ENCODE assay signal across 8 cellular contexts in genomic region chr1:29245876-29246275, GRCh38. TPM values are rescaled to one million over a fixed set of nuclear protein-coding genes. Genes with fewer than 3 reads are reported as not detected.
DNase-seq lines count a peak whose midpoint lies in the region; ATAC-seq, FAIRE-seq and TF ChIP-seq lines count a peak whose summit lies in the region.

No MANE protein-coding gene starts in this region.

- H3K4me3 ChIP-seq in astrocyte of the spinal cord (ENCODE audit: low read depth, low read length): no peak overlapping the region

- no peak for FAIRE-seq in GM19239 (lab: Jason Lieb, UNC)

- ATAC-seq in HG02759 (IDR thresholded peaks at IDR 0.05; ENCODE audit: unreplicated experiment): no peak

- DNase-seq in COLO829 (ENCODE audit: low spot score) (peak; percentile 29), HT1080 (ENCODE audit: low read depth) (peak; percentile 50), astrocyte of the spinal cord (ENCODE audit: low read depth, low spot score) (peak; percentile 36), lung microvascular endothelial cell (ENCODE audit: low read depth in 2 of 2) (peak; percentile 37 to 39), GM19239 (ENCODE audit: insufficient read length, low spot score) (no peak), GM20000 (ENCODE audit: low spot score) (no peak), NCI-H446 treated with DMSO at 0.1 percent for 48 hours (lab: John Stamatoyannopoulos, UW) (no peak)

- in situ Hi-C loops in astrocyte of the spinal cord (cut with HindIII; ENCODE audit: low sequenced_read_pairs): loop anchor here (25.0 kb wide), 3 partner anchors 141 to 1666 kb away; partner anchors contain the start of gene SDC3

- TF ChIP-seq CTCF in astrocyte of the spinal cord (IDR thresholded peaks at IDR 0.05; ENCODE audit: low read depth, low read length) (peak; percentile 69), GM20000 (IDR thresholded peaks at IDR 0.05; ENCODE audit: extremely low read depth, missing control alignments) (no peak)

RNA-seq across cellular contexts. Expression of gene PTPRU, which starts 9.6 kb away (rescaled TPM):
- total RNA-seq in HT1080 (2014; rRNA removed; shearing (Covaris generic)): 37.5 and 40.1 TPM in 2 replicates
- polyA plus RNA-seq in HT1080 (2015; cell fraction: cytosol; rRNA removed): 20.1 and 27.7 TPM in 2 replicates
- 28.9 and 32.2 TPM in 2 replicates for polyA plus RNA-seq in HT1080 (2015; cell fraction: nucleus; rRNA removed)
- 1.8 and 2.6 TPM in 2 replicates for total RNA-seq in lung microvascular endothelial cell

RNA-seq across cellular contexts. Expression of gene MECR, which starts 15.1 kb away (rescaled TPM):
- total RNA-seq in HT1080 (2014; rRNA removed; shearing (Covaris generic)): 34.4 and 34.6 TPM in 2 replicates
- 22.9 and 32.8 TPM in 2 replicates for polyA plus RNA-seq in HT1080 (2015; cell fraction: cytosol; rRNA removed)
- 20.0 and 35.4 TPM in 2 replicates for polyA plus RNA-seq in HT1080 (2015; cell fraction: nucleus; rRNA removed)
- 12.7 and 15.5 TPM in 2 replicates for total RNA-seq in lung microvascular endothelial cell

Comparison
In these comparisons a context has a peak if more than half of its experiments do, and no peak if none do; other contexts are left out.
1. DNase-seq: peak in COLO829 (single experiment), HT1080 (single experiment), astrocyte of the spinal cord (single experiment) and lung microvascular endothelial cell (2 of 2); none in GM19239 (single experiment), GM20000 (single experiment) and NCI-H446 treated with DMSO at 0.1 percent for 48 hours (single experiment).
2. RNA of gene PTPRU, which starts 9.6 kb away (total RNA-seq): 37.5 to 40.1 TPM in HT1080; 1.8 to 2.6 TPM in lung microvascular endothelial cell; every median in the first group is over 10 times any median in the second.